Comparison of ENCODE assay signal across 8 cellular contexts in genomic region chr9:134136117-134136996, GRCh38. TPM values are rescaled to one million over a fixed set of nuclear protein-coding genes. Genes with fewer than 3 reads are reported as not detected.
DNase-seq lines count a peak whose midpoint lies in the region; ATAC-seq and TF ChIP-seq lines count a peak whose summit lies in the region.

No MANE protein-coding gene starts in this region.

- peak overlapping the region; percentile 82 for H3K4me2 ChIP-seq in MM.1S (ENCODE audit: low read depth, low read length)

- H3K9ac ChIP-seq in MM.1S (ENCODE audit: low read length), result peak overlapping the region; percentile 95

- H3K36me3 ChIP-seq in MM.1S (replicated peaks; ENCODE audit: insufficient read depth, low read length), result peaks cover 1% of the 10 kb centered on the region; the same call in 1 of the 2 replicates
- H3K36me3 ChIP-seq in kidney epithelial cell (ENCODE audit: control insufficient read depth, insufficient read depth, low read length), result no peaks in the 10 kb centered on the region

- peak; percentile 7 for DNase-seq in MM.1S
- peak; percentile 12 for DNase-seq in astrocyte of the spinal cord (ENCODE audit: low read depth, low spot score)
- no peak for DNase-seq in kidney epithelial cell (ENCODE audit: low read depth)
- peak; percentile 39 for DNase-seq in stimulated activated CD8-positive, alpha-beta memory T cell treated with anti-CD3 and anti-CD28 coated beads, Interleukin-4, amount 100 ng/mL, for 48 hours
- no peak for DNase-seq in SW 1271 (lab: John Stamatoyannopoulos, UW)

- ATAC-seq in GM21717 (IDR thresholded peaks at IDR 0.05; ENCODE audit: unreplicated experiment) (peak; percentile 19), GM18858 (IDR thresholded peaks at IDR 0.05; ENCODE audit: unreplicated experiment) (no peak)

- H4K20me1 ChIP-seq in MM.1S (ENCODE audit: insufficient read depth, low read length), result peaks cover 11% of the 10 kb centered on the region; the same call in 1 of the 2 replicates

- no peaks in the 10 kb centered on the region for H3K9me2 ChIP-seq in MM.1S (replicated peaks; ENCODE audit: insufficient read depth, low read length)

- peaks cover 7% of the 10 kb centered on the region; the same call in 1 of the 2 replicates for H3K4me1 ChIP-seq in MM.1S (ENCODE audit: low read length)

- H3K79me2 ChIP-seq in MM.1S (ENCODE audit: low read length), result peaks cover 50% of the 10 kb centered on the region

- H3K27ac ChIP-seq in MM.1S (ENCODE audit: low read length), result no peak overlapping the region

- peak overlapping the region; percentile 53; the same call in 1 of the 2 replicates for H2AFZ ChIP-seq in MM.1S (ENCODE audit: low read length)

- H3F3A ChIP-seq in MM.1S (ENCODE audit: insufficient read depth, low read length), result no peaks in the 10 kb centered on the region

- TF ChIP-seq CTCF in MM.1S (IDR thresholded peaks at IDR 0.05; ENCODE audit: low read length), result no peak
- no peak for TF ChIP-seq CTCF in astrocyte of the spinal cord (IDR thresholded peaks at IDR 0.05; ENCODE audit: low read depth, low read length)
- no peak for TF ChIP-seq CTCF in kidney epithelial cell (IDR thresholded peaks at IDR 0.05; ENCODE audit: insufficient read depth, low read length, poor library complexity, severe bottlenecking)

- no peaks in the 10 kb centered on the region for H3K9me3 ChIP-seq in MM.1S (replicated peaks; ENCODE audit: insufficient read depth, low read length)

- no peaks in the 10 kb centered on the region for H3K27me3 ChIP-seq in MM.1S (replicated peaks; ENCODE audit: insufficient read depth, low read length)
- no peaks in the 10 kb centered on the region for H3K27me3 ChIP-seq in kidney epithelial cell (ENCODE audit: control insufficient read depth, insufficient read depth, low read length)

- in situ Hi-C loops in astrocyte of the spinal cord (cut with HindIII; ENCODE audit: low sequenced_read_pairs), result no loop called here

- H3K4me3 ChIP-seq in GM08714 (ENCODE audit: low read length), result peak overlapping the region; percentile 86
- peak overlapping the region; percentile 100 for H3K4me3 ChIP-seq in MM.1S (ENCODE audit: low read length)
- peak overlapping the region; percentile 95 for H3K4me3 ChIP-seq in astrocyte of the spinal cord (ENCODE audit: low read depth, low read length)
- H3K4me3 ChIP-seq in kidney epithelial cell (ENCODE audit: low read depth, low read length), result peak overlapping the region; percentile 70

RNA-seq across cellular contexts. Expression of gene WDR5, which starts 0.5 kb away (rescaled TPM):
- 28.3 and 28.8 TPM in 2 replicates for total RNA-seq in kidney epithelial cell

RNA-seq across cellular contexts. Expression of gene RNU6ATAC, which starts 28.0 kb away (rescaled TPM):
- not detected in 2 replicates for total RNA-seq in kidney epithelial cell

Comparison
In these comparisons a context has a peak if more than half of its experiments do, and no peak if none do; other contexts are left out.
1. DNase-seq: peak in MM.1S (single experiment), astrocyte of the spinal cord (single experiment) and stimulated activated CD8-positive, alpha-beta memory T cell treated with anti-CD3 and anti-CD28 coated beads, Interleukin-4, amount 100 ng/mL, for 48 hours (single experiment); none in kidney epithelial cell (single experiment) and SW 1271 (0 of 2).
2. Peak in every context shown above with its lines, with median percentiles within 50 percentile points of each other: H3K4me3 ChIP-seq.